Comparison of ENCODE assay signal across 16 cellular contexts in genomic region chr1:42977653-42978052, GRCh38. TPM values are rescaled to one million over a fixed set of nuclear protein-coding genes. Genes with fewer than 3 reads are reported as not detected.
DNase-seq lines count a peak whose midpoint lies in the region; ATAC-seq and TF ChIP-seq lines count a peak whose summit lies in the region.
"Had no signal": no experiment of that assay in that cellular context is flagged by ENCODE, and none has a peak within 500 bp of the region (broad histone marks: within the 10 kb centered on the region; RNA-seq: fewer than 3 reads in every experiment).

No MANE protein-coding gene starts in this region.

- H3K9me2 ChIP-seq in SK-N-SH, result no peaks in the 10 kb centered on the region

- in situ Hi-C loops in brain microvascular endothelial cell (cut with HindIII; ENCODE audit: low pct_ligation_motif_present, low sequenced_read_pairs), result no loop called here

- peak overlapping the region; percentile 84 for H3K27ac Mint-ChIP-seq in osteocyte (ENCODE audit: unreplicated experiment)
- no peak overlapping the region for H3K27ac Mint-ChIP-seq in activated CD4-positive, alpha-beta T cell treated with anti-CD3 and anti-CD28 coated beads for 36 hours

- no peak for ATAC-seq in activated CD4-positive, alpha-beta T cell treated with anti-CD3 and anti-CD28 coated beads for 36 hours

- H3K4me1 ChIP-seq in HUES48 (ENCODE audit: control insufficient read depth, insufficient read depth, low read length) (peaks cover 13% of the 10 kb centered on the region), SK-N-SH (ENCODE audit: control insufficient read depth in 1 of 2, insufficient read depth in 2 of 2, low read depth in 1 of 2, low read length in 1 of 2) (peaks cover 3 to 41% of the 10 kb centered on the region in 2 experiments; a peak in 3 of 4 replicates)

- no peaks in the 10 kb centered on the region for H3K9me3 ChIP-seq in HUES48 (ENCODE audit: control insufficient read depth, insufficient read depth, low read length)
- no peaks in the 10 kb centered on the region for H3K9me3 ChIP-seq in SK-N-SH
- H3K9me3 ChIP-seq: BLaER1 had no signal

- H3K4me3 ChIP-seq in HUES48 (ENCODE audit: low read depth, low read length) (no peak overlapping the region), brain microvascular endothelial cell (ENCODE audit: low read depth, low read length) (no peak overlapping the region), SK-N-SH (ENCODE audit: low read depth in 2 of 2, low read length in 1 of 2) (no peak overlapping the region)
- H3K4me3 ChIP-seq: BLaER1 had no signal

- no peak for TF ChIP-seq EP300 in SK-N-SH (IDR thresholded peaks at IDR 0.05; ENCODE audit: borderline replicate concordance in 1 of 2, low read depth in 1 of 2, low read length in 1 of 2)

- H3K27me3 Mint-ChIP-seq in osteocyte (ENCODE audit: unreplicated experiment), result no peaks in the 10 kb centered on the region
- no peaks in the 10 kb centered on the region for H3K27me3 Mint-ChIP-seq in activated CD4-positive, alpha-beta T cell treated with anti-CD3 and anti-CD28 coated beads for 36 hours

- CTCF ChIA-PET in activated CD4-positive, alpha-beta T cell treated with anti-CD3 and anti-CD28 coated beads for 36 hours (lab: Charles Lee), result no interaction called here
- CTCF ChIA-PET in SK-N-SH (lab: Yijun Ruan, JAX), result interaction anchor here (1.1 to 2.0 kb wide), 3 partner anchors 54 to 200 kb away, joined by 4 to 11 read pairs (median 4); no protein-coding TSS in a partner anchor

- no peaks in the 10 kb centered on the region for H4K20me1 ChIP-seq in SK-N-SH (ENCODE audit: insufficient read depth)
- H4K20me1 ChIP-seq: BLaER1 had no signal

- no peaks in the 10 kb centered on the region for H3K9me3 Mint-ChIP-seq in osteocyte (ENCODE audit: unreplicated experiment)
- no peaks in the 10 kb centered on the region for H3K9me3 Mint-ChIP-seq in activated CD4-positive, alpha-beta T cell treated with anti-CD3 and anti-CD28 coated beads for 36 hours (ENCODE audit: low read depth)
- H3K9me3 Mint-ChIP-seq: CD4-positive, alpha-beta memory T cell; H9 had no signal

- POLR2A ChIA-PET in activated CD4-positive, alpha-beta T cell treated with anti-CD3 and anti-CD28 coated beads for 36 hours (lab: Charles Lee), result no interaction called here
- POLR2A ChIA-PET in SK-N-SH (lab: Yijun Ruan, JAX), result no interaction called here

- H3K4me1 Mint-ChIP-seq in osteocyte (ENCODE audit: unreplicated experiment), result peaks cover 56% of the 10 kb centered on the region
- H3K4me1 Mint-ChIP-seq in activated CD4-positive, alpha-beta T cell treated with anti-CD3 and anti-CD28 coated beads for 36 hours, result no peaks in the 10 kb centered on the region

- no peak overlapping the region for H3K4me2 ChIP-seq in SK-N-SH
- H3K4me2 ChIP-seq: BLaER1 had no signal

- TF ChIP-seq CTCF in brain microvascular endothelial cell (IDR thresholded peaks at IDR 0.05; ENCODE audit: low read depth, low read length, missing control alignments) (no peak), osteocyte (IDR thresholded peaks at IDR 0.05) (no peak), SK-N-SH (IDR thresholded peaks at IDR 0.05) (no peak)

- peaks cover 10% of the 10 kb centered on the region for H3K36me3 Mint-ChIP-seq in osteocyte (ENCODE audit: unreplicated experiment)
- H3K36me3 Mint-ChIP-seq in activated CD4-positive, alpha-beta T cell treated with anti-CD3 and anti-CD28 coated beads for 36 hours (ENCODE audit: low read depth), result peaks cover 1% of the 10 kb centered on the region
- H3K36me3 Mint-ChIP-seq: CD14-positive monocyte had no signal

- peaks cover 21% of the 10 kb centered on the region for H3K36me3 ChIP-seq in HUES48 (ENCODE audit: control insufficient read depth, insufficient read depth, low read length)
- H3K36me3 ChIP-seq in brain microvascular endothelial cell (replicated peaks), result no peaks in the 10 kb centered on the region
- no peaks in the 10 kb centered on the region for H3K36me3 ChIP-seq in SK-N-SH (replicated peaks in 1 of 2; ENCODE audit: control insufficient read depth in 1 of 2, insufficient read depth in 2 of 2, low read length in 1 of 2)
- H3K36me3 ChIP-seq: BLaER1 had no signal

- intact Hi-C loops in activated CD4-positive, alpha-beta T cell treated with anti-CD3 and anti-CD28 coated beads for 36 hours (cut with DNase I, micrococcal nuclease), result no loop called here

- no peak overlapping the region for H2AFZ ChIP-seq in SK-N-SH (ENCODE audit: low read depth)

- no peak for DNase-seq in brain microvascular endothelial cell
- no peak for DNase-seq in osteocyte (ENCODE audit: extremely low spot score, unreplicated experiment)
- no peak for DNase-seq in activated CD4-positive, alpha-beta T cell treated with anti-CD3 and anti-CD28 coated beads for 36 hours
- DNase-seq in NCI-H1694 (lab: John Stamatoyannopoulos, UW), result no peak
- no peak for DNase-seq in SK-N-SH
- DNase-seq: ACHN; AML-193; Calu3; CD4-positive, alpha-beta memory T cell; DMS79 treated with DMSO at 0.1 percent for 48 hours; GF-D8; H9; KBM-7 had no signal

- TF ChIP-seq RAD21 in SK-N-SH (IDR thresholded peaks at IDR 0.05; ENCODE audit: low read length), result no peak

- H3K79me2 ChIP-seq in SK-N-SH (ENCODE audit: insufficient read depth), result no peaks in the 10 kb centered on the region

- H3K4me3 Mint-ChIP-seq in osteocyte (ENCODE audit: unreplicated experiment), result no peak overlapping the region
- no peak overlapping the region for H3K4me3 Mint-ChIP-seq in activated CD4-positive, alpha-beta T cell treated with anti-CD3 and anti-CD28 coated beads for 36 hours
- H3K4me3 Mint-ChIP-seq: CD14-positive monocyte; CD4-positive, alpha-beta memory T cell; H9 had no signal

- 68% methylated on average over 1 of the region's 1 CpG for WGBS in SK-N-SH (ENCODE audit: low lambda C conversion rate)

- peak overlapping the region; percentile 71 for H3K27ac ChIP-seq in HUES48 (ENCODE audit: low read depth, low read length)
- H3K27ac ChIP-seq in brain microvascular endothelial cell, result peak overlapping the region; percentile 54
- H3K27ac ChIP-seq in SK-N-SH (ENCODE audit: low read depth in 2 of 2, low read length in 1 of 2), result no peak overlapping the region
- H3K27ac ChIP-seq: BLaER1 had no signal

- H3K27me3 ChIP-seq in HUES48 (ENCODE audit: control insufficient read depth, insufficient read depth, low read length) (no peaks in the 10 kb centered on the region), brain microvascular endothelial cell (replicated peaks) (no peaks in the 10 kb centered on the region), SK-N-SH (ENCODE audit: insufficient read depth) (no peaks in the 10 kb centered on the region)
- H3K27me3 ChIP-seq: BLaER1 had no signal

- no peaks in the 10 kb centered on the region for H3F3A ChIP-seq in SK-N-SH (replicated peaks; ENCODE audit: insufficient read depth)

- H3K9ac ChIP-seq in HUES48 (ENCODE audit: low read depth, low read length), result no peak overlapping the region
- H3K9ac ChIP-seq in SK-N-SH, result no peak overlapping the region
- H3K9ac ChIP-seq: BLaER1 had no signal

TF ChIP-seq in SK-N-SH, 30 proteins besides CTCF, POLR2A, EP300 and RAD21 (continues in another document):
- TF ChIP-seq POLR2AphosphoS5 (IDR thresholded peaks at IDR 0.05; ENCODE audit: low read depth, low read length) (no peak), SIN3A (IDR thresholded peaks at IDR 0.05; ENCODE audit: borderline replicate concordance, low read depth, low read length) (no peak), MAX (IDR thresholded peaks at IDR 0.05; ENCODE audit: low read depth) (no peak), RFX5 (IDR thresholded peaks at IDR 0.05; ENCODE audit: low read length) (no peak), GATA2 (CRISPR knock-in tag; IDR thresholded peaks at IDR 0.05) (no peak), PBX3 (IDR thresholded peaks at IDR 0.05) (no peak), NRF1 (IDR thresholded peaks at IDR 0.05; ENCODE audit: low read depth, low read length) (no peak), REST (IDR thresholded peaks at IDR 0.05; ENCODE audit: low read depth, low read length) (no peak)

RNA-seq across cellular contexts. Expression of gene SLC2A1, which starts 19.0 kb away (rescaled TPM):
- 200 and 236 TPM in 2 replicates for total RNA-seq in osteocyte
- total RNA-seq in activated CD4-positive, alpha-beta T cell treated with anti-CD3 and anti-CD28 coated beads for 36 hours, result 100 to 1,000 TPM; 115 to 125 TPM
- 50.5 and 63.8 TPM in 2 replicates for polyA plus RNA-seq in SK-N-SH (2012; rRNA removed)
- polyA plus RNA-seq in SK-N-SH (2012; cell fraction: cytosol; rRNA removed), result 26.8 and 43.4 TPM in 2 replicates
- 110 and 122 TPM in 2 replicates for polyA plus RNA-seq in SK-N-SH (2012; cell fraction: nucleus; rRNA removed)

Comparison
In these comparisons a context has a peak if more than half of its experiments do, and no peak if none do; other contexts are left out.
1. H3K27ac ChIP-seq: peak in HUES48 (single experiment) and brain microvascular endothelial cell (single experiment); none in SK-N-SH (0 of 2).